In the genomic region with DNA sequence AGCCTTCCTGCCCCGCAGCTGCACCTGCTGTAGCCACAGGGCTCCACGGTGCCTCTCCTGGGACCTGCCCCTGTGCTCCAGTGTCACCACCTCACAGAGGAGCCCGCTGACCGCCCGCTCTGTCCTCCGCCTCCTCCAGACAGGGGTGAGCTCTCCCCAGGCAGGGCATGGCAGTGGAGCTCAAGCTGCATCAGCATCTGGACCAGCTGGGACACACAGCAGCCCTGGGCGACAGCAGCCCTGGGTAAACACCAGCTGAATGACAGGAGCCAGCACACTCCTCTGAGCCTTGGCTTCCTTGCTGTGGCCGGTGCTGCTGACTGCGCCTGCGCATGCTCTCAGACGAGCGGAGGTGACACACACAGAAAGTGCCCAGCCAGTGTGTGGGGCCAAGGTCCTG, we compare ENCODE assay signal across 31 cellular contexts. TPM values are rescaled to one million over a fixed set of nuclear protein-coding genes. Genes with fewer than 3 reads are reported as not detected.
A peak's percentile ranks its signal among the peaks of the same experiment; 100 is the strongest.
DNase-seq lines count a peak whose midpoint lies in the region; ATAC-seq and TF ChIP-seq lines count a peak whose summit lies in the region.
"Had no signal": no experiment of that assay in that cellular context is flagged by ENCODE, and none has a peak within 500 bp of the region (broad histone marks: within the 10 kb centered on the region; RNA-seq: fewer than 3 reads in every experiment).

No MANE protein-coding gene starts in this region.

- H3K27ac Mint-ChIP-seq in chondrocyte (ENCODE audit: unreplicated experiment) (no peak overlapping the region), type B pancreatic cell (peak overlapping the region; percentile 42)
- H3K27ac Mint-ChIP-seq: activated CD4-positive, alpha-beta memory T cell treated with anti-CD3 and anti-CD28 coated beads for 36 hours; CD8-positive, alpha-beta T cell had no signal

- peak; percentile 41 for DNase-seq in Right ventricle myocardium inferior (ENCODE audit: missing footprints)
- DNase-seq in Right ventricle myocardium superior: no peak
- DNase-seq in NCI-H2171 treated with DMSO at 0.1 percent for 48 hours (lab: John Stamatoyannopoulos, UW): peak; percentile 62
- peak; percentile 94 for DNase-seq in chondrocyte (ENCODE audit: low spot score)
- no peak for DNase-seq in type B pancreatic cell (ENCODE audit: extremely low spot score, unreplicated experiment)
- DNase-seq in epidermal melanocyte (ENCODE audit: insufficient read length, low spot score): no peak
- DNase-seq in cerebellum (ENCODE audit: low spot score): no peak
- no peak for DNase-seq in NCI-H345 (lab: John Stamatoyannopoulos, UW)
- DNase-seq: activated CD4-positive, alpha-beta memory T cell treated with anti-CD3 and anti-CD28 coated beads for 36 hours; activated CD4-positive, CD25-positive, alpha-beta regulatory T cell treated with anti-CD3 and anti-CD28 coated beads, Interleukin-2, amount 50 U/mL, for 72 hours; activated naive CD4-positive, alpha-beta T cell; activated T-cell treated with anti-CD3 and anti-CD28 coated beads, Interleukin-2, amount 50 U/mL, for 72 hours; CD8-positive, alpha-beta T cell; central memory CD4-positive, alpha-beta T cell; dermis blood vessel endothelial cell; DMS79 treated with DMSO at 0.1 percent for 48 hours; foreskin fibroblast; GM23248; islet precursor cell; NCI-H1048; NCI-H1930; NCI-H82; spleen; stimulated activated CD4-positive, alpha-beta T cell treated with anti-CD3 and anti-CD28 coated beads, Interleukin-2, amount 100 ng/mL, for 24 hours; thyroid gland had no signal

- intact Hi-C loops in Right ventricle myocardium inferior (cut with DNase I): no loop called here
- intact Hi-C loops in Right ventricle myocardium superior (cut with DNase I): no loop called here

- ATAC-seq in Right ventricle myocardium inferior: no peak
- no peak for ATAC-seq in Right ventricle myocardium superior (ENCODE audit: poor library complexity)
- ATAC-seq: activated T-cell treated with anti-CD3 and anti-CD28 coated beads, Interleukin-2, amount 50 U/mL, for 72 hours; CD8-positive, alpha-beta T cell; right cardiac atrium had no signal

- no peaks in the 10 kb centered on the region for H3K9me3 Mint-ChIP-seq in chondrocyte (ENCODE audit: low read depth)
- H3K9me3 Mint-ChIP-seq in type B pancreatic cell: no peaks in the 10 kb centered on the region
- H3K9me3 Mint-ChIP-seq: activated CD4-positive, alpha-beta memory T cell treated with anti-CD3 and anti-CD28 coated beads for 36 hours; activated T-cell treated with anti-CD3 and anti-CD28 coated beads, Interleukin-2, amount 50 U/mL, for 72 hours; CD8-positive, alpha-beta T cell had no signal

- TF ChIP-seq CTCF in chondrocyte (IDR thresholded peaks at IDR 0.05) (no peak), type B pancreatic cell (conservative IDR thresholded peaks at IDR 0.05) (no peak)

- no peak overlapping the region for H3K4me3 Mint-ChIP-seq in chondrocyte (ENCODE audit: unreplicated experiment)
- no peak overlapping the region for H3K4me3 Mint-ChIP-seq in type B pancreatic cell
- H3K4me3 Mint-ChIP-seq: activated CD4-positive, alpha-beta memory T cell treated with anti-CD3 and anti-CD28 coated beads for 36 hours; activated T-cell treated with anti-CD3 and anti-CD28 coated beads, Interleukin-2, amount 50 U/mL, for 72 hours; CD8-positive, alpha-beta T cell had no signal

- H3K36me3 Mint-ChIP-seq in chondrocyte (ENCODE audit: low read depth) (peaks cover 15% of the 10 kb centered on the region), type B pancreatic cell (no peaks in the 10 kb centered on the region)

- H3K4me1 Mint-ChIP-seq in chondrocyte (ENCODE audit: low read depth): peaks cover 7% of the 10 kb centered on the region
- no peaks in the 10 kb centered on the region for H3K4me1 Mint-ChIP-seq in type B pancreatic cell (ENCODE audit: unreplicated experiment)

- no peaks in the 10 kb centered on the region for H3K27me3 Mint-ChIP-seq in chondrocyte (ENCODE audit: low read depth)
- no peaks in the 10 kb centered on the region for H3K27me3 Mint-ChIP-seq in type B pancreatic cell
- H3K27me3 Mint-ChIP-seq: activated CD4-positive, alpha-beta memory T cell treated with anti-CD3 and anti-CD28 coated beads for 36 hours had no signal

RNA-seq across cellular contexts. Expression of a gene that starts 22.0 kb away (rescaled TPM):
- total RNA-seq in Right ventricle myocardium inferior (not detected), Right ventricle myocardium superior (not detected), chondrocyte (not detected in 3 replicates), type B pancreatic cell (ENCODE audit: low replicate concordance) (1,527 and 3,424 TPM in 2 replicates), cerebellum (26.8 TPM)
- total RNA-seq: activated CD4-positive, alpha-beta memory T cell treated with anti-CD3 and anti-CD28 coated beads for 36 hours; activated T-cell treated with anti-CD3 and anti-CD28 coated beads, Interleukin-2, amount 50 U/mL, for 72 hours; CD8-positive, alpha-beta T cell; GM23248; heart left ventricle; HT-29; liver; right cardiac atrium; RPMI7951; spleen; T-helper 2 cell treated with Interferon-gamma antibody and Interleukin-4, amounts not matched to agents 100 ng/mL and 5 ng/mL, for 36 hours had no signal

Comparison
In these comparisons a context has a peak if more than half of its experiments do, and no peak if none do; other contexts are left out.
1. DNase-seq: peak in Right ventricle myocardium inferior (single experiment), NCI-H2171 treated with DMSO at 0.1 percent for 48 hours (single experiment) and chondrocyte (single experiment); none in Right ventricle myocardium superior (single experiment), type B pancreatic cell (single experiment), epidermal melanocyte (single experiment), cerebellum (single experiment) and NCI-H345 (single experiment).
2. RNA of a gene that starts 22.0 kb away (total RNA-seq): 1,527 to 3,424 TPM in type B pancreatic cell; 26.8 TPM in cerebellum (single experiment), not detected in Right ventricle myocardium inferior (single experiment), not detected in Right ventricle myocardium superior (single experiment) and not detected in chondrocyte; every median in the first group is over 10 times any median in the second.